2 cellular contexts compared by ENCODE assay signal in genomic region chr2:237615631-237616249, GRCh38.
TF ChIP-seq lines count a peak whose summit lies in the region.

No MANE protein-coding gene starts in this region.

TF ChIP-seq in SK-N-SH, 30 proteins besides CTCF, POLR2A, EP300 and RAD21:
- no peak for TF ChIP-seq ELF1 (IDR thresholded peaks at IDR 0.05)
- no peak for TF ChIP-seq TAF1 (IDR thresholded peaks at IDR 0.05; ENCODE audit: borderline replicate concordance, low read depth, low read length)
- TF ChIP-seq EZH2phosphoT487 (IDR thresholded peaks at IDR 0.05; ENCODE audit: borderline replicate concordance, low read depth): no peak
- no peak for TF ChIP-seq NFIC (IDR thresholded peaks at IDR 0.05; ENCODE audit: borderline replicate concordance)

TF ChIP-seq in SK-N-SH treated with all-trans-retinoic acid at 6 μM for 48 hours, 23 proteins besides CTCF, POLR2A, EP300 and RAD21:
- TF ChIP-seq ZC3H10 (CRISPR knock-in tag; IDR thresholded peaks at IDR 0.05) (no peak), ESRRG (CRISPR knock-in tag; IDR thresholded peaks at IDR 0.05) (no peak), ZFP30 (CRISPR knock-in tag; IDR thresholded peaks at IDR 0.05) (no peak), POU6F1 (CRISPR knock-in tag; IDR thresholded peaks at IDR 0.05; ENCODE audit: borderline replicate concordance, low read depth) (no peak), TSHZ2 (CRISPR knock-in tag; IDR thresholded peaks at IDR 0.05) (no peak), ISL1 (CRISPR knock-in tag; IDR thresholded peaks at IDR 0.05) (no peak), BACH2 (CRISPR knock-in tag; IDR thresholded peaks at IDR 0.05; ENCODE audit: borderline replicate concordance) (no peak), CSDC2 (CRISPR knock-in tag; IDR thresholded peaks at IDR 0.05) (no peak), OSR1 (CRISPR knock-in tag; IDR thresholded peaks at IDR 0.05) (no peak), SNAI2 (CRISPR knock-in tag; IDR thresholded peaks at IDR 0.05) (no peak)
